Comparison of ENCODE assay signal across 8 cellular contexts in the genomic region with DNA sequence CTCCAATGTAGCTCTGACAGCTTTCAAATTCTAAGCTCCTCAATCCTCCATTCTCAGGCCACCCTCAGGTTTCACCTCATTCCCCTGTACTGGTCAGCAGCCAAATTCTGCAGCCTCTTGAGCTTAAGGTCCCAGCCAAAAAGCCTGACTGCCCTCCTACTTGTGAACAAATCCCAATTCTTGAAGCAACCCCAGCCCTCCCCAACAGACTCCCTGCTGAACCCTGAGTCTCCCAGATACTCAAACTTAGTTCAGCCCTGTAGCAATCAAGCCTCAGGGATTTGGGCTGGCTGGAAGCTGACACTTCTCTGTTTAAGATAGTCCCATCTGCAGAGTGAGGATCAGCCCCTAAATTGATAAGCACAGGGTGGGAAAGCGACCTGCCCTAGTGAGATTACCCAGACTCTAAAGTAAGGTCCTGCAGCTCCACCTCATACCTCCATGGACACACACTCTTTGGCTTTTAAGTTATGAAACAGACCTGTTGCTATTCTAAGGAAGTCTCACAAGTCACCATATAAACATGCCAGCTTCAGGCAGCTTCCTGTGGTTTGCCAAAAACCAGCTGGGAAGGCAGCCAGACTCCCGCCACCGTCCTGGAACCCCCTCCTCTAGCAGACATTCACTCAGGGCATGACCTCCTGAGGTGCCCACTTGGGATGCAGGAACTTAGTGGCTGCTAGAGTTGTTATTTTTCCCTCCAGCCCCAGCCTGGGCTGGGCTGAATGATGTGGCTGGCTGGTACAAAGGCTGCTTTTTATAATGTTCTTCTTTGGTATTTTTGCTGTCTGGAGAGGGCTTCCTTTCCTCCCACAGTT.
DNase-seq lines count a peak whose midpoint lies in the region; ATAC-seq and TF ChIP-seq lines count a peak whose summit lies in the region.

No MANE protein-coding gene starts in this region.

- H3K4me3 ChIP-seq in ACC112 (ENCODE audit: low read depth, low read length) (peak overlapping the region; percentile 25; the same call in 1 of the 2 replicates), PC-3 (ENCODE audit: low read length) (no peak overlapping the region), endodermal cell (ENCODE audit: low read length) (no peak overlapping the region)

- H3K9me3 ChIP-seq in PC-3 (ENCODE audit: low read length) (no peaks in the 10 kb centered on the region), endodermal cell (ENCODE audit: control insufficient read depth, low read length) (peaks cover 8% of the 10 kb centered on the region)

- BruUV-seq in PC-3 (replicated peaks; lab: Mats Ljungman, UMichigan): no TSS peak

- 35 to 63% methylated on average over 3 of the region's 3 CpGs for WGBS in endodermal cell (ENCODE audit: insufficient coverage in 1 of 2, insufficient read length in 1 of 2), 2 experiments

- H3K79me2 ChIP-seq in ACC112 (ENCODE audit: control insufficient read depth, insufficient read depth, low read length, unreplicated experiment): no peaks in the 10 kb centered on the region
- no peaks in the 10 kb centered on the region for H3K79me2 ChIP-seq in PC-3 (ENCODE audit: low read length)

- H4K20me1 ChIP-seq in PC-3 (ENCODE audit: low read length): no peaks in the 10 kb centered on the region

- H3K27me3 Mint-ChIP-seq in endodermal cell (ENCODE audit: insufficient read depth): peaks cover 1% of the 10 kb centered on the region
- no peaks in the 10 kb centered on the region for H3K27me3 Mint-ChIP-seq in natural killer cell (ENCODE audit: low read depth in 2 of 2)

- no peaks in the 10 kb centered on the region for H3K36me3 ChIP-seq in ACC112 (ENCODE audit: insufficient read depth, low read length)
- no peaks in the 10 kb centered on the region for H3K36me3 ChIP-seq in PC-3 (ENCODE audit: low read depth, low read length)
- no peaks in the 10 kb centered on the region for H3K36me3 ChIP-seq in endodermal cell (ENCODE audit: control insufficient read depth, insufficient read depth, low read length)

- H3K9ac ChIP-seq in PC-3 (ENCODE audit: low read length): no peak overlapping the region
- H3K9ac ChIP-seq in endodermal cell (ENCODE audit: extremely low read depth, low read length, poor library complexity, severe bottlenecking): no peak overlapping the region

- no peaks in the 10 kb centered on the region for H3F3A ChIP-seq in PC-3 (ENCODE audit: low read length, unreplicated experiment)

- POLR2A ChIA-PET in PC-3 (lab: Charles Lee; ENCODE audit: unreplicated experiment): no interaction called here

- intact Hi-C loops in PC-3 (cut with micrococcal nuclease): no loop called here
- intact Hi-C loops in natural killer cell (cut with micrococcal nuclease): no loop called here

- CTCF ChIA-PET in PC-3 (lab: Charles Lee): no interaction called here

- no peaks in the 10 kb centered on the region for H3K27me3 ChIP-seq in ACC112 (ENCODE audit: insufficient read depth, low read length)
- no peaks in the 10 kb centered on the region for H3K27me3 ChIP-seq in PC-3 (ENCODE audit: low read length)
- no peaks in the 10 kb centered on the region for H3K27me3 ChIP-seq in endodermal cell (ENCODE audit: control insufficient read depth, insufficient read depth, low read length, poor library complexity, severe bottlenecking)

- peak; percentile 47 for DNase-seq in PC-3
- peak; percentile 62 for DNase-seq in endodermal cell
- DNase-seq in natural killer cell: no peak
- DNase-seq in A172 (ENCODE audit: low spot score): no peak
- DNase-seq in stimulated activated naive CD4-positive, alpha-beta T cell treated with Interleukin-2 at 50 U/mL for 16 hours (lab: John Stamatoyannopoulos, UW): no peak

- H3K4me3 Mint-ChIP-seq in endodermal cell: no peak overlapping the region
- peak overlapping the region; percentile 54 for H3K4me3 Mint-ChIP-seq in natural killer cell

- peaks cover 26% of the 10 kb centered on the region for H3K4me1 Mint-ChIP-seq in endodermal cell
- H3K4me1 Mint-ChIP-seq in natural killer cell: peaks cover 39 to 41% of the 10 kb centered on the region in 2 donors

- no peak for TF ChIP-seq CTCF in PC-3 (conservative IDR thresholded peaks at IDR 0.05; ENCODE audit: low read depth, low read length)
- TF ChIP-seq CTCF in endodermal cell (conservative IDR thresholded peaks at IDR 0.05): no peak
- no peak for TF ChIP-seq CTCF in natural killer cell (IDR thresholded peaks at IDR 0.05)

- peak overlapping the region; percentile 48 for H3K4me2 ChIP-seq in PC-3 (ENCODE audit: low read length)

- no peaks in the 10 kb centered on the region for H3K9me2 ChIP-seq in PC-3 (replicated peaks; ENCODE audit: low read length)

- H3K36me3 Mint-ChIP-seq in endodermal cell (ENCODE audit: low read depth) (no peaks in the 10 kb centered on the region), natural killer cell (no peaks in the 10 kb centered on the region)

- H3K9me3 Mint-ChIP-seq in endodermal cell: no peaks in the 10 kb centered on the region
- no peaks in the 10 kb centered on the region for H3K9me3 Mint-ChIP-seq in natural killer cell

- H3K27ac ChIP-seq in ACC112 (ENCODE audit: low read depth, low read length) (peak overlapping the region; percentile 69), PC-3 (ENCODE audit: low read length) (no peak overlapping the region), endodermal cell (ENCODE audit: low read depth, low read length) (peak overlapping the region; percentile 69)

- peak overlapping the region; percentile 77 for H2AFZ ChIP-seq in ACC112 (ENCODE audit: low read length, unreplicated experiment)
- H2AFZ ChIP-seq in PC-3 (ENCODE audit: low read length): 0 out of 2 replicates have a peak overlapping the region, but pooled peaks have one; percentile 53

- H3K4me1 ChIP-seq in ACC112 (ENCODE audit: control insufficient read depth, insufficient read depth, low read length, unreplicated experiment) (peaks cover 30% of the 10 kb centered on the region), PC-3 (ENCODE audit: insufficient read depth, low read length) (peaks cover 16% of the 10 kb centered on the region), endodermal cell (ENCODE audit: control insufficient read depth, insufficient read depth, low read length) (peaks cover 17% of the 10 kb centered on the region)

- ATAC-seq in GM19043 (IDR thresholded peaks at IDR 0.05; ENCODE audit: low read depth, unreplicated experiment) (peak; percentile 52), PC-3 (peak; percentile 46; the same call in 1 of the 2 replicates), natural killer cell (peak; percentile 39 to 50 (median 40)), GM18873 (IDR thresholded peaks at IDR 0.05; ENCODE audit: low FRiP score, unreplicated experiment) (no peak)

- H3K27ac Mint-ChIP-seq in endodermal cell: no peak overlapping the region
- H3K27ac Mint-ChIP-seq in natural killer cell: peak overlapping the region; percentile 62 to 65

Comparison
In these comparisons a context has a peak if more than half of its experiments do, and no peak if none do; other contexts are left out.
1. DNase-seq: peak in PC-3 (single experiment) and endodermal cell (single experiment); none in natural killer cell (single experiment), A172 (single experiment) and stimulated activated naive CD4-positive, alpha-beta T cell treated with Interleukin-2 at 50 U/mL for 16 hours (single experiment).